In genomic region chr18:48670751-48671560, GRCh38 we compare ENCODE assay signal across 18 cellular contexts.
DNase-seq lines count a peak whose midpoint lies in the region; ATAC-seq and TF ChIP-seq lines count a peak whose summit lies in the region.
"Had no signal": no experiment of that assay in that cellular context is flagged by ENCODE, and none has a peak within 500 bp of the region (broad histone marks: within the 10 kb centered on the region; RNA-seq: fewer than 3 reads in every experiment).

No MANE protein-coding gene starts in this region.

- CTCF ChIA-PET in T-cell (lab: Charles Lee) = no interaction called here

- H3K4me1 Mint-ChIP-seq in endothelial cell (ENCODE audit: unreplicated experiment) (peaks cover 6% of the 10 kb centered on the region), T-cell (peaks cover 0 to 2% (median 2%) of the 10 kb centered on the region in 3 donors)
- H3K4me1 Mint-ChIP-seq: GM23338 had no signal

- H3K4me3 Mint-ChIP-seq in endothelial cell (ENCODE audit: unreplicated experiment) (peak overlapping the region; percentile 86), T-cell (no peak overlapping the region)
- H3K4me3 Mint-ChIP-seq: CD14-positive monocyte, GM23338 had no signal

- H3K27ac Mint-ChIP-seq in endothelial cell (ENCODE audit: unreplicated experiment) = no peak overlapping the region
- H3K27ac Mint-ChIP-seq in T-cell = no peak overlapping the region
- H3K27ac Mint-ChIP-seq: CD14-positive monocyte, GM23338 had no signal

- no peak for TF ChIP-seq CTCF in endothelial cell (IDR thresholded peaks at IDR 0.05; ENCODE audit: unreplicated experiment)

- H3K27me3 Mint-ChIP-seq in endothelial cell (ENCODE audit: unreplicated experiment) = peaks cover 5% of the 10 kb centered on the region
- peaks cover 0 to 5% of the 10 kb centered on the region in 2 donors for H3K27me3 Mint-ChIP-seq in T-cell

- intact Hi-C loops in posterior vena cava (cut with DNase I) = loop anchor here (10.0 kb wide), 3 partner anchors 274 to 744 kb away; no protein-coding TSS in a partner anchor

- H3K9me3 Mint-ChIP-seq in endothelial cell (ENCODE audit: unreplicated experiment) = peaks cover 6% of the 10 kb centered on the region
- H3K9me3 Mint-ChIP-seq in T-cell = peaks cover 7 to 10% (median 9%) of the 10 kb centered on the region in 3 donors

- H3K36me3 Mint-ChIP-seq in endothelial cell (ENCODE audit: low read depth, unreplicated experiment) = peaks cover 32% of the 10 kb centered on the region
- peaks cover 15% of the 10 kb centered on the region for H3K36me3 Mint-ChIP-seq in T-cell

- ATAC-seq in HG03342 (IDR thresholded peaks at IDR 0.05; ENCODE audit: unreplicated experiment) (no peak), T-cell (replicated peaks in 1 of 4) (no peak)
- ATAC-seq: GM12878, GM23338, K562, Right ventricle myocardium inferior had no signal

- DNase-seq in DMS53 (lab: John Stamatoyannopoulos, UW) (peak; percentile 37), DMS53 treated with DMSO at 0.1 percent for 48 hours (lab: John Stamatoyannopoulos, UW; ENCODE audit: unreplicated experiment) (no peak), NCI-H146 (lab: John Stamatoyannopoulos, UW) (peak; percentile 93), endothelial cell (ENCODE audit: low spot score) (no peak), posterior vena cava (ENCODE audit: low spot score) (peak; percentile 61), EL (no peak), T-cell (no peak)
- DNase-seq: COR-L47, HCEC 1CT, NCI-H1930, NCI-H510A treated with DMSO at 0.1 percent for 48 hours, NCI-H774 had no signal

- POLR2A ChIA-PET in T-cell (lab: Charles Lee) = no interaction called here

Comparison
In these comparisons a context has a peak if more than half of its experiments do, and no peak if none do; other contexts are left out.
1. DNase-seq: peak in DMS53 (single experiment), NCI-H146 (single experiment) and posterior vena cava (single experiment); none in DMS53 treated with DMSO at 0.1 percent for 48 hours (single experiment), endothelial cell (single experiment), EL (single experiment) and T-cell (0 of 34).